In the genomic region with DNA sequence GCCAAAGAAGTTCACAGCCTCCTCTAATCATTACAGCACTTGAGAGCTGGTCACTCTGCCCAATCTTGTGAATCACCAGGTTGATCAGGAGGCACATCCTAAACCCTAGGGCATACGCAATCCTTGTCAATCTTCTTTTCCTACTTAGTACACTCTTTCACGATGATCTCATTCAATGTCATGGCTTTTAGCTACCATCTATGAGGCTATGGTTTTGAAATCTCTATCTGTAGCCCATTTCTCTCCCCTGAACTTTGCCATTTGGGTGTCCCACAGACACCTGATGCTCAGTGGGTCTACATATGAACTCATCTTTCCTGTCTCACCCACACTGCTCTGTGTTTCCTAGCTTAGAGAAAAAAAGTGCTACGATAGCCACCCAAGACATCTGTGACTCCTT, we compare ENCODE assay signal across 1 cellular context.
TF ChIP-seq lines count a peak whose summit lies in the region.

No MANE protein-coding gene starts in this region.

TF ChIP-seq in IMR-90, 13 proteins besides CTCF, POLR2A, EP300 and RAD21:
- TF ChIP-seq RCOR1 (IDR thresholded peaks at IDR 0.05; ENCODE audit: insufficient replicate concordance, low read length), result no peak
- TF ChIP-seq SMC3 (IDR thresholded peaks at IDR 0.05; ENCODE audit: low read depth, low read length), result no peak
- TF ChIP-seq RFX5 (IDR thresholded peaks at IDR 0.05; ENCODE audit: low read depth, low read length), result no peak
- no peak for TF ChIP-seq MXI1 (IDR thresholded peaks at IDR 0.05; ENCODE audit: borderline replicate concordance, low read depth, low read length)
- TF ChIP-seq, protein P1, sequence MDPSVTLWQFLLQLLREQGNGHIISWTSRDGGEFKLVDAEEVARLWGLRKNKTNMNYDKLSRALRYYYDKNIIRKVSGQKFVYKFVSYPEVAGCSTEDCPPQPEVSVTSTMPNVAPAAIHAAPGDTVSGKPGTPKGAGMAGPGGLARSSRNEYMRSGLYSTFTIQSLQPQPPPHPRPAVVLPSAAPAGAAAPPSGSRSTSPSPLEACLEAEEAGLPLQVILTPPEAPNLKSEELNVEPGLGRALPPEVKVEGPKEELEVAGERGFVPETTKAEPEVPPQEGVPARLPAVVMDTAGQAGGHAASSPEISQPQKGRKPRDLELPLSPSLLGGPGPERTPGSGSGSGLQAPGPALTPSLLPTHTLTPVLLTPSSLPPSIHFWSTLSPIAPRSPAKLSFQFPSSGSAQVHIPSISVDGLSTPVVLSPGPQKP (IDR thresholded peaks at IDR 0.05; ENCODE audit: borderline replicate concordance, low read depth, low read length), result no peak
